In genomic region chr21:41348434-41348833, GRCh38 we compare ENCODE assay signal across 9 cellular contexts. TPM values are rescaled to one million over a fixed set of nuclear protein-coding genes. Genes with fewer than 3 reads are reported as not detected.
"Had no signal": no experiment of that assay in that cellular context is flagged by ENCODE, and none has a peak within 500 bp of the region (broad histone marks: within the 10 kb centered on the region; RNA-seq: fewer than 3 reads in every experiment).

No MANE protein-coding gene starts in this region.

- H3K27ac Mint-ChIP-seq: H9 had no signal

- FAIRE-seq: H1, H54, HTR-8/SVneo, K562 had no signal

- H3K4me1 Mint-ChIP-seq: H9 had no signal

- ATAC-seq: K562 had no signal

- H3K4me3 Mint-ChIP-seq: H9 had no signal

- H3K4me3 ChIP-seq: K562 had no signal

- H3K9me3 Mint-ChIP-seq: H9 had no signal

- DNase-seq: H9, HCEC 1CT, IMR-90, KG1 had no signal

RNA-seq across cellular contexts. Expression of gene FAM3B, which starts 31.8 kb away (rescaled TPM):
- total RNA-seq: HT-29, IMR-90 had no signal
- polyA plus RNA-seq: IMR-90 had no signal
